In the genomic region with DNA sequence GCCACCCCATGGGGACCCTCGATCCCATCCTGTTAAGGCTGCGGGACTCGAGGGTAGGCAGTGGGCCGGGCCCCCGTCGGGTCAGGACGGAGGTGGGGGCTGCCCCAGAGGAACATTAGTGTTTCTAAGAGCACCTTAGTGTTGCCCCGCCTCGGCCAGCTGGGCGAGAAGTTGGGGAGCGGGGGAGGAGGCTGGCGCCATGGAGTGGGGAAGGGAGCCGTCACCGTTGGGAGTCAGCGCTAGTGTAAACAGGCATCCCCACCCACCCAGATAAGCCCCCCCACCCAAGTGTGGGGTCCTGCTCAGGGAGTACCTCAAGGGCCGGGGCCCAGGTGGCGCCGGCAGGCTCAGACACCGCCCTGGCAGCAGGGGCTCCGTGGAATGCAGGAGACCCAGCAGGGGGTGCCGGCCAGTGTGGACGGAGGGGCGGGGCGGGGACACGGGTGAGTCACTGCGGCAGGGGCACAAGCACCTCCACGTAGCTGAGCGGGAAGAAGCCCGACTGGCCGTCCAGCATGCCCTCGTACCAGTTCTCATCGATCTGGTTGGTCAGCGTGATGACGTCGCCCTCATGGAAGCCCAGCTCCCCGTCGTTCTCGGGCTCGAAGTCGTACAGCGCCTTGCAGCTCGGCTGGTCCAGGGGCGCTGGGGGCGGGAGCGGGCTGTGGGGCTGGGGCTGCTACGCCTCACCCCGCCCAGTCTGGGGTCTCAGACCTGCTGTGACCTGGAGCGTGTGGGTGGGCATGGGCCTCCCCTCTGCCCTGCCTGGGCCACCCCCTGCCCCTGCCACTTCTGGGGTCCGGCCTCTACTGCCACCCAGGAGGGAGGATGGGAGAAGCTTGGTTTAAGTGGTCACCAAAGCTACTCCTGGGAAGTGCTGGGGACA, we compare ENCODE assay signal across 1 cellular context.
A peak's percentile ranks its signal among the peaks of the same experiment; 100 is the strongest.
TF ChIP-seq lines count a peak whose summit lies in the region.

No MANE protein-coding gene starts in this region.

TF ChIP-seq in K562, 482 proteins besides CTCF, POLR2A, EP300 and RAD21 (continued from another document and continues in another):
- TF ChIP-seq ATF3 (IDR thresholded peaks at IDR 0.05) (peak; percentile 21), ATF3 (CRISPR knock-in tag; conservative IDR thresholded peaks at IDR 0.05) (no peak), ZNF407 (IDR thresholded peaks at IDR 0.05; ENCODE audit: low read depth) (no peak), ZNF551 (CRISPR knock-in tag; IDR thresholded peaks at IDR 0.05) (no peak), ZNF780A (CRISPR knock-in tag; IDR thresholded peaks at IDR 0.05) (no peak), PRPF4 (IDR thresholded peaks at IDR 0.05; ENCODE audit: insufficient read depth, low read depth, low read length, poor library complexity, severe bottlenecking) (no peak), ELK3 (CRISPR knock-in tag; IDR thresholded peaks at IDR 0.05) (no peak), ZNF165 (CRISPR knock-in tag; IDR thresholded peaks at IDR 0.05; ENCODE audit: borderline replicate concordance) (no peak), HLTF (IDR thresholded peaks at IDR 0.05) (no peak), ETV1 (tag; conservative IDR thresholded peaks at IDR 0.05; ENCODE audit: low read depth) (no peak), ZNF263 (CRISPR knock-in tag; IDR thresholded peaks at IDR 0.05; ENCODE audit: borderline replicate concordance) (no peak), TRIM28 (IDR thresholded peaks at IDR 0.05) (no peak), MTA3 (IDR thresholded peaks at IDR 0.05; ENCODE audit: borderline replicate concordance) (no peak), ZNF707 (CRISPR knock-in tag; conservative IDR thresholded peaks at IDR 0.05) (no peak), ZNF609 (CRISPR knock-in tag; IDR thresholded peaks at IDR 0.05; ENCODE audit: borderline replicate concordance) (no peak), RBM22 (IDR thresholded peaks at IDR 0.05; ENCODE audit: low read depth, low read length, poor library complexity, severe bottlenecking) (peak; percentile 85), GATAD2A (IDR thresholded peaks at IDR 0.05) (no peak), U2AF2 (optimal IDR thresholded peaks at IDR 0.05; ENCODE audit: low read depth, low read length) (no peak), BACH1 (tag; IDR thresholded peaks at IDR 0.05) (no peak)
- TF ChIP-seq, protein P1, sequence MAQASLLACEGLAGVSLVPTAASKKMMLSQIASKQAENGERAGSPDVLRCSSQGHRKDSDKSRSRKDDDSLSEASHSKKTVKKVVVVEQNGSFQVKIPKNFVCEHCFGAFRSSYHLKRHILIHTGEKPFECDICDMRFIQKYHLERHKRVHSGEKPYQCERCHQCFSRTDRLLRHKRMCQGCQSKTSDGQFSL (CRISPR knock-in tag; IDR thresholded peaks at IDR 0.05): 0 out of 2 replicates have a peak, but pooled peaks have one; percentile 30
- TF ChIP-seq, protein P1 (tag; IDR thresholded peaks at IDR 0.05): no peak
- TF ChIP-seq, protein P2, sequence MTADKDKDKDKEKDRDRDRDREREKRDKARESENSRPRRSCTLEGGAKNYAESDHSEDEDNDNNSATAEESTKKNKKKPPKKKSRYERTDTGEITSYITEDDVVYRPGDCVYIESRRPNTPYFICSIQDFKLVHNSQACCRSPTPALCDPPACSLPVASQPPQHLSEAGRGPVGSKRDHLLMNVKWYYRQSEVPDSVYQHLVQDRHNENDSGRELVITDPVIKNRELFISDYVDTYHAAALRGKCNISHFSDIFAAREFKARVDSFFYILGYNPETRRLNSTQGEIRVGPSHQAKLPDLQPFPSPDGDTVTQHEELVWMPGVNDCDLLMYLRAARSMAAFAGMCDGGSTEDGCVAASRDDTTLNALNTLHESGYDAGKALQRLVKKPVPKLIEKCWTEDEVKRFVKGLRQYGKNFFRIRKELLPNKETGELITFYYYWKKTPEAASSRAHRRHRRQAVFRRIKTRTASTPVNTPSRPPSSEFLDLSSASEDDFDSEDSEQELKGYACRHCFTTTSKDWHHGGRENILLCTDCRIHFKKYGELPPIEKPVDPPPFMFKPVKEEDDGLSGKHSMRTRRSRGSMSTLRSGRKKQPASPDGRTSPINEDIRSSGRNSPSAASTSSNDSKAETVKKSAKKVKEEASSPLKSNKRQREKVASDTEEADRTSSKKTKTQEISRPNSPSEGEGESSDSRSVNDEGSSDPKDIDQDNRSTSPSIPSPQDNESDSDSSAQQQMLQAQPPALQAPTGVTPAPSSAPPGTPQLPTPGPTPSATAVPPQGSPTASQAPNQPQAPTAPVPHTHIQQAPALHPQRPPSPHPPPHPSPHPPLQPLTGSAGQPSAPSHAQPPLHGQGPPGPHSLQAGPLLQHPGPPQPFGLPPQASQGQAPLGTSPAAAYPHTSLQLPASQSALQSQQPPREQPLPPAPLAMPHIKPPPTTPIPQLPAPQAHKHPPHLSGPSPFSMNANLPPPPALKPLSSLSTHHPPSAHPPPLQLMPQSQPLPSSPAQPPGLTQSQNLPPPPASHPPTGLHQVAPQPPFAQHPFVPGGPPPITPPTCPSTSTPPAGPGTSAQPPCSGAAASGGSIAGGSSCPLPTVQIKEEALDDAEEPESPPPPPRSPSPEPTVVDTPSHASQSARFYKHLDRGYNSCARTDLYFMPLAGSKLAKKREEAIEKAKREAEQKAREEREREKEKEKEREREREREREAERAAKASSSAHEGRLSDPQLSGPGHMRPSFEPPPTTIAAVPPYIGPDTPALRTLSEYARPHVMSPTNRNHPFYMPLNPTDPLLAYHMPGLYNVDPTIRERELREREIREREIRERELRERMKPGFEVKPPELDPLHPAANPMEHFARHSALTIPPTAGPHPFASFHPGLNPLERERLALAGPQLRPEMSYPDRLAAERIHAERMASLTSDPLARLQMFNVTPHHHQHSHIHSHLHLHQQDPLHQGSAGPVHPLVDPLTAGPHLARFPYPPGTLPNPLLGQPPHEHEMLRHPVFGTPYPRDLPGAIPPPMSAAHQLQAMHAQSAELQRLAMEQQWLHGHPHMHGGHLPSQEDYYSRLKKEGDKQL (CRISPR knock-in tag; IDR thresholded peaks at IDR 0.05; ENCODE audit: borderline replicate concordance): no peak
- TF ChIP-seq, protein P3, sequence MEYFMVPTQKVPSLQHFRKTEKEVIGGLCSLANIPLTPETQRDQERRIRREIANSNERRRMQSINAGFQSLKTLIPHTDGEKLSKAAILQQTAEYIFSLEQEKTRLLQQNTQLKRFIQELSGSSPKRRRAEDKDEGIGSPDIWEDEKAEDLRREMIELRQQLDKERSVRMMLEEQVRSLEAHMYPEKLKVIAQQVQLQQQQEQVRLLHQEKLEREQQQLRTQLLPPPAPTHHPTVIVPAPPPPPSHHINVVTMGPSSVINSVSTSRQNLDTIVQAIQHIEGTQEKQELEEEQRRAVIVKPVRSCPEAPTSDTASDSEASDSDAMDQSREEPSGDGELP (CRISPR knock-in tag; IDR thresholded peaks at IDR 0.05; ENCODE audit: borderline replicate concordance): peak; percentile 28; the same call in 1 of the 2 replicates
- TF ChIP-seq, protein P4, sequence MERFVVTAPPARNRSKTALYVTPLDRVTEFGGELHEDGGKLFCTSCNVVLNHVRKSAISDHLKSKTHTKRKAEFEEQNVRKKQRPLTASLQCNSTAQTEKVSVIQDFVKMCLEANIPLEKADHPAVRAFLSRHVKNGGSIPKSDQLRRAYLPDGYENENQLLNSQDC (CRISPR knock-in tag; IDR thresholded peaks at IDR 0.05): no peak
